17 cellular contexts compared by ENCODE assay signal in the genomic region with DNA sequence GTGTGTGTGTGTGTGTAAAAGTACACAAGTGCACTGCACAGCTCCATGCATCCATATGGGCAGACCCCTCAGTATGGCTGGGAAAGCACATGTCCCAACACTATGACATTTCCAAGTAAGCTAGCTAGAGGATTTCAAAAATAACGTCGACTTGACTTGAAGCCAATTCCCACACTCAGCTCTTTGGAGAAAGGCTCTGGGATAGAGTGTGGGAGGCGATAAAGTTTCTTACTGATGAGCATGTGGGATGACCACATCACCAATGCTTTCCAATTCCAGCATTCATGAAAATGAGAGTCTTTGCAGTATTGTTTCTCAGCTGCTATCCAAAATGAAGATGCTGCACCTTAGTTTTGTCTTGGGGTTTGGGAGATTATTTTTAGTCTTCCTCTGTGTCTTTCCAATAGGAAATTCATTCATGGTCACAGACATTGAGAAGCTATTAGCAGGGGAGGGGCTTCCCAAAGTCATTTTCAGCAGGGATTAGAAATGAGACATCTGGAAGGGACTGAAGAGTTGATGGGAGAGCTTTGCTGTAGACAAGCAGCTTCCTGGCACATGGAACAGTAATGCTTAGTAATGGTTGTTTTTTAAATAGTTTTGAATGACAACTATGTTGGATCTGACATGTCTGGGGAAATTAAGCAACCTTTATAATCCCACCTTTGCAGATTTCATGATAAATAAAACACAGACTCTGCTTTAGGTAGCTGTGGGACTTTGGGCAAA.
"Had no signal": no experiment of that assay in that cellular context is flagged by ENCODE, and none has a peak within 500 bp of the region (broad histone marks: within the 10 kb centered on the region; RNA-seq: fewer than 3 reads in every experiment).

No MANE protein-coding gene starts in this region.

- H3K27me3 ChIP-seq: stomach, testis, vagina had no signal

- H3K4me3 ChIP-seq: smooth muscle cell, stomach, testis, vagina had no signal

- H3K9me3 ChIP-seq: stomach, testis, vagina had no signal

- H3K36me3 ChIP-seq: stomach, vagina had no signal

- H3K27ac ChIP-seq: stomach, testis, vagina had no signal

- DNase-seq: activated CD8-positive, alpha-beta memory T cell treated with anti-CD3 and anti-CD28 coated beads, Interleukin-2, amount 50 U/mL, for 4 hours; activated naive CD4-positive, alpha-beta T cell treated with Interleukin-2 at 50 U/mL for 16 hours; activated naive CD8-positive, alpha-beta T cell treated with anti-CD3 and anti-CD28 coated beads for 36 hours; activated T-cell treated with anti-CD3 and anti-CD28 coated beads, Interleukin-2, amount 50 U/mL, for 4 hours; cerebellar nuclear complex; cortex of kidney; glutamatergic neuron; nephron progenitor cell; stimulated activated CD4-positive, alpha-beta T cell treated with anti-CD3 and anti-CD28 coated beads, Interleukin-15, amount 100 ng/mL, for 24 hours; stomach; T-helper 9 cell; testis; trophoblast cell had no signal

- ATAC-seq: activated T-cell treated with anti-CD3 and anti-CD28 coated beads, Interleukin-2, amount 50 U/mL, for 4 hours; sciatic nerve; stimulated activated memory B cell treated with anti-CD40 and anti-IgM and Interleukin-4, amounts not matched to agents 10 μg/mL and 1 μg/mL and 100 μg/mL, for 72 hours had no signal

- H3K4me1 ChIP-seq: stomach, testis, vagina had no signal
